In the genomic region with DNA sequence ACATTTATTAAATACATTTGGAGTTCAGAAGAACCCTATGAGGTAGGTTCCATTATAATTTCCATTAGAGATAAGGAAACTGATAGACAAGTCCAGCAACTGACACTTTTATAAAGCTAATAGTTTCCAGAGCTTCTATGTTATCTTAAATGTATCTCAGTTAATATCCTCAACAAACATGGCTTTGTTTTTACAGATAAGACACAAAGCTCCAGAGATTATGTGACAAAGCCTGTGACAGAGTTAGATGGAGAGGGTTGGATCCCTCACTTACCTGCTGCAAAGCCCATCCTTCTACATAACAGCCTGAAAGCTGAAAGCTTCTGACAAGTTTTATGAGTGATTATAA, we compare ENCODE assay signal across 8 cellular contexts. TPM values are rescaled to one million over a fixed set of nuclear protein-coding genes. Genes with fewer than 3 reads are reported as not detected.
DNase-seq lines count a peak whose midpoint lies in the region; ATAC-seq and TF ChIP-seq lines count a peak whose summit lies in the region.

No MANE protein-coding gene starts in this region.

- H3K36me3 Mint-ChIP-seq in T-helper 1 cell treated with Interleukin-12 subunit alpha and Interleukin-12 subunit beta and Interleukin-4 antibody, amounts not matched to agents 30 μg/mL and 1 μg/mL, for 36 hours (ENCODE audit: low read depth) = peaks cover 15% of the 10 kb centered on the region

- TF ChIP-seq CTCF in WI38 (IDR thresholded peaks at IDR 0.05; ENCODE audit: low read depth, low read length) (no peak), omental fat pad (IDR thresholded peaks at IDR 0.05) (no peak)

- H3K36me3 ChIP-seq in iPS DF 6.9 (ENCODE audit: control insufficient read depth, insufficient read depth, low read length) = no peaks in the 10 kb centered on the region; the same call in 1 of the 2 replicates

- ATAC-seq in omental fat pad (ENCODE audit: low FRiP score) = no peak

- H3K27me3 Mint-ChIP-seq in T-helper 1 cell treated with Interleukin-12 subunit alpha and Interleukin-12 subunit beta and Interleukin-4 antibody, amounts not matched to agents 30 μg/mL and 1 μg/mL, for 36 hours (ENCODE audit: low read depth) = peaks cover 16% of the 10 kb centered on the region

- H3K27me3 ChIP-seq in iPS DF 6.9 (ENCODE audit: control insufficient read depth, insufficient read depth, low read length) = no peaks in the 10 kb centered on the region

- H3K4me3 Mint-ChIP-seq in T-helper 1 cell treated with Interleukin-12 subunit alpha and Interleukin-12 subunit beta and Interleukin-4 antibody, amounts not matched to agents 30 μg/mL and 1 μg/mL, for 36 hours = peak overlapping the region; percentile 94

- no peak overlapping the region for H3K27ac ChIP-seq in iPS DF 6.9 (ENCODE audit: low read length)
- H3K27ac ChIP-seq in substantia nigra (ENCODE audit: low read depth, low read length, poor library complexity, severe bottlenecking) = peak overlapping the region; percentile 74

- H3K9me3 ChIP-seq in iPS DF 6.9 (ENCODE audit: control insufficient read depth, insufficient read depth, low read length) = no peaks in the 10 kb centered on the region

- no peaks in the 10 kb centered on the region for H3K9me3 Mint-ChIP-seq in T-helper 1 cell treated with Interleukin-12 subunit alpha and Interleukin-12 subunit beta and Interleukin-4 antibody, amounts not matched to agents 30 μg/mL and 1 μg/mL, for 36 hours

- DNase-seq in T-helper 1 cell (no peak), iPS DF 6.9 (ENCODE audit: low read depth, low spot score) (no peak), substantia nigra (lab: John Stamatoyannopoulos, UW) (no peak), activated gamma-delta T cell (lab: John Stamatoyannopoulos, UW) (no peak), NCI-H226 (no peak), omental fat pad (ENCODE audit: low spot score) (no peak)

- H3K4me1 Mint-ChIP-seq in T-helper 1 cell treated with Interleukin-12 subunit alpha and Interleukin-12 subunit beta and Interleukin-4 antibody, amounts not matched to agents 30 μg/mL and 1 μg/mL, for 36 hours (ENCODE audit: low read depth) = peaks cover 20% of the 10 kb centered on the region

- H3K4me1 ChIP-seq in iPS DF 6.9 (ENCODE audit: control insufficient read depth, insufficient read depth, low read length) = no peaks in the 10 kb centered on the region

- peak overlapping the region; percentile 88 for H3K27ac Mint-ChIP-seq in T-helper 1 cell treated with Interleukin-12 subunit alpha and Interleukin-12 subunit beta and Interleukin-4 antibody, amounts not matched to agents 30 μg/mL and 1 μg/mL, for 36 hours

- H3K4me3 ChIP-seq in WI38 (ENCODE audit: low read depth, low read length) = peak overlapping the region; percentile 78
- peak overlapping the region; percentile 97; the same call in 1 of the 2 replicates for H3K4me3 ChIP-seq in iPS DF 6.9 (ENCODE audit: low read length)

RNA-seq across cellular contexts. Expression of gene COMMD2, which starts 0.5 kb away (rescaled TPM):
- 10 to 100 TPM; 13.1 to 34.8 (median 19.5) TPM for total RNA-seq in omental fat pad

RNA-seq across cellular contexts. Expression of gene ANKUB1, which starts 39.6 kb away (rescaled TPM):
- total RNA-seq in omental fat pad = not detected
